Comparison of ENCODE assay signal across 27 cellular contexts in the genomic region with DNA sequence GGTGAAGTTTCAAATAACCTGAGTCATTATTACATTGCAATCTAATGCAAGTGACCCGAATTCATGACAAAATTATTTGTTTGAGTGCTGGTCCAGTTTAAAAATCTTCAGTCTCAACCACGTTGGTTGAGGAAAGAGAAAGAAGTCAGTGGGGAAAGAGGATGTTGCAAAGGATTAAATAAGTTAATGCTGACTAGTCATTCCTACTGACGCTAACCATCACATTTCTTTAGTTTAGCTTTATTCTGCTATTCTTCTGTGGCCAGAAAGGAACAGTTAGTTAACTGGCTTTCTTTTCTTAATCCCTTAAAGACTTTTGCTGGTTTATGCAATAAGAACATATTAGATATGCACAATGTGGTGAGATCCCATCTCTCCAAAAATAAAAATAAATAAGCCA.
"Had no signal": no experiment of that assay in that cellular context is flagged by ENCODE, and none has a peak within 500 bp of the region (broad histone marks: within the 10 kb centered on the region; RNA-seq: fewer than 3 reads in every experiment).

No MANE protein-coding gene starts in this region.

- H3K4me2 ChIP-seq: neural progenitor cell, smooth muscle cell had no signal

- H3K79me2 ChIP-seq: parathyroid adenoma had no signal

- H3K4me3 ChIP-seq: neural progenitor cell, ovary, psoas muscle, skin epidermis, smooth muscle cell, spleen, suprapubic skin, testis, tibial artery, transverse colon, upper lobe of right lung, uterus had no signal

- H2AFZ ChIP-seq: neural progenitor cell, parathyroid adenoma had no signal

- H3K4me1 ChIP-seq: parathyroid adenoma, psoas muscle, spleen, testis, transverse colon, upper lobe of right lung, uterus had no signal

- H3K27ac ChIP-seq: neural progenitor cell, ovary, parathyroid adenoma, psoas muscle, skin epidermis, spleen, suprapubic skin, testis, tibial artery, transverse colon, upper lobe of right lung, uterus had no signal

- ATAC-seq: natural killer cell; psoas muscle; right cardiac atrium; sciatic nerve; stimulated activated memory B cell treated with anti-CD40 and anti-IgM and Interleukin-4, amounts not matched to agents 10 μg/mL and 1 μg/mL and 100 μg/mL, for 72 hours; stimulated activated naive CD8-positive, alpha-beta T cell treated with anti-CD3 and anti-CD28 coated beads, Interleukin-15, amount 100 ng/mL, for 72 hours; stimulated activated naive CD8-positive, alpha-beta T cell treated with anti-CD3 and anti-CD28 coated beads, Interleukin-15, Interleukin-2, amounts not matched to agents 100 U/mL and 50 U/mL, for 24 hours; upper lobe of right lung had no signal

- H3K9ac ChIP-seq: neural progenitor cell, parathyroid adenoma had no signal

- DNase-seq: natural killer cell; occipital lobe; ovary; psoas muscle; right cardiac atrium; spleen; stimulated activated CD4-positive, alpha-beta T cell treated with anti-CD3 and anti-CD28 coated beads, Interleukin-12 subunit alpha, Interleukin-12 subunit beta, amount 100 ng/mL, for 4 hours; stimulated activated CD4-positive, alpha-beta T cell treated with anti-CD3 and anti-CD28 coated beads, Interleukin-1b, Interleukin-23, amount 100 ng/mL, for 48 hours; stimulated activated CD4-positive, alpha-beta T cell treated with anti-CD3 and anti-CD28 coated beads, Interleukin-4, amount 100 ng/mL, for 1 hour; stimulated activated CD4-positive, alpha-beta T cell treated with anti-CD3 and anti-CD28 coated beads, Interleukin-4, amount 100 ng/mL, for 4 hours; stimulated activated CD8-positive, alpha-beta memory T cell treated with anti-CD3 and anti-CD28 coated beads, Interleukin-4, amount 100 ng/mL, for 48 hours; stimulated activated naive CD4-positive, alpha-beta T cell; stimulated activated naive CD8-positive, alpha-beta T cell treated with anti-CD3 and anti-CD28 coated beads, Interleukin-15, amount 100 ng/mL, for 72 hours; stimulated activated naive CD8-positive, alpha-beta T cell treated with anti-CD3 and anti-CD28 coated beads, Interleukin-15, Interleukin-2, amounts not matched to agents 100 U/mL and 50 U/mL, for 24 hours; substantia nigra; tibial artery; transverse colon; upper lobe of right lung; uterus had no signal

- H3K27me3 ChIP-seq: neural progenitor cell, ovary, spleen, suprapubic skin, testis, tibial artery, transverse colon, upper lobe of right lung, uterus had no signal

- H3K9me3 ChIP-seq: ovary, psoas muscle, spleen, suprapubic skin, testis, tibial artery, transverse colon, upper lobe of right lung, uterus had no signal

- H3K36me3 ChIP-seq: neural progenitor cell, ovary, spleen, suprapubic skin, tibial artery, transverse colon, upper lobe of right lung, uterus had no signal
